In the genomic region with DNA sequence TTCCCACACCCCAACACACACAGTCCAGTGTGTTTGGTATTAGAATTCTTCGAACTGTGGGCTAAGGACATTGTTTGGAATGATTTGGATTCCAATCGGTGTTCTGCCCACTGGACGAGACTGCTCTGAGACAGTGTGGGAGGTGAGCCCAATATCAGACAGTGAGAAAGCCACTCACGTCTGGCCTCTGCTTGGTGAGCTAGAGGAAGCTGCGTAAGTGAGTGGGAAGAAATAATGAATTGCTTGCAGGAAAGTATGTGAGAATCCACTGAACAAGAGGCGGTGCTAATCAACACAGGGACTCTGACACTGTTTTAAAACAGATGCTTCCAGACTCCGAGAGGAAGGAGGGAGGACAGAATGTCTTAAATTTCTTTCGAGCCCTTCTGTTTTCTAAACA, we compare ENCODE assay signal across 10 cellular contexts.
A peak's percentile ranks its signal among the peaks of the same experiment; 100 is the strongest.
DNase-seq lines count a peak whose midpoint lies in the region; TF ChIP-seq lines count a peak whose summit lies in the region.
"Had no signal": no experiment of that assay in that cellular context is flagged by ENCODE, and none has a peak within 500 bp of the region (broad histone marks: within the 10 kb centered on the region; RNA-seq: fewer than 3 reads in every experiment).

No MANE protein-coding gene starts in this region.

- H3K27ac ChIP-seq in GM23248 (peak overlapping the region; percentile 47), smooth muscle cell (ENCODE audit: low read depth) (peak overlapping the region; percentile 94)
- H3K27ac ChIP-seq: right lobe of liver had no signal

- H3K4me1 Mint-ChIP-seq in activated T-cell treated with anti-CD3 and anti-CD28 coated beads, Interleukin-2, amount 50 U/mL, for 24 hours (ENCODE audit: low read depth) = no peaks in the 10 kb centered on the region

- no peaks in the 10 kb centered on the region for H3K9me2 ChIP-seq in GM23248 (ENCODE audit: insufficient read depth)

- DNase-seq in GM23248 (peak; percentile 75), cardiac fibroblast (ENCODE audit: low read depth in 2 of 2) (peak; percentile 65 to 90), islet precursor cell (peak; percentile 82), smooth muscle cell (lab: John Stamatoyannopoulos, UW; ENCODE audit: unreplicated experiment) (no peak), DMS79 (lab: John Stamatoyannopoulos, UW) (no peak), NCI-H524 (lab: John Stamatoyannopoulos, UW) (no peak), MV-4-11 (lab: John Stamatoyannopoulos, UW) (no peak)
- no peak for DNase-seq in activated T-cell treated with anti-CD3 and anti-CD28 coated beads, Interleukin-2, amount 50 U/mL, for 24 hours
- DNase-seq: right lobe of liver had no signal

- no peaks in the 10 kb centered on the region for H3K27me3 ChIP-seq in GM23248 (replicated peaks; ENCODE audit: insufficient read depth)
- H3K27me3 ChIP-seq in smooth muscle cell (ENCODE audit: low read depth) = no peaks in the 10 kb centered on the region
- H3K27me3 ChIP-seq: right lobe of liver, uterus had no signal

- no peaks in the 10 kb centered on the region for H3K36me3 ChIP-seq in GM23248 (ENCODE audit: low read depth)
- no peaks in the 10 kb centered on the region for H3K36me3 ChIP-seq in smooth muscle cell (ENCODE audit: low read depth)
- H3K36me3 ChIP-seq: right lobe of liver, uterus had no signal

- H3K9me3 ChIP-seq in GM23248 (ENCODE audit: low read depth) (no peaks in the 10 kb centered on the region), smooth muscle cell (replicated peaks; ENCODE audit: low read depth) (no peaks in the 10 kb centered on the region)
- H3K9me3 ChIP-seq: right lobe of liver, uterus had no signal

- H3K4me3 ChIP-seq in GM23248 (peak overlapping the region; percentile 28), cardiac fibroblast (replicated peaks in 1 of 2; ENCODE audit: low read depth in 2 of 2, low read length in 2 of 2) (no peak overlapping the region), smooth muscle cell (peak overlapping the region; percentile 4)
- H3K4me3 ChIP-seq: right lobe of liver, uterus had no signal

- H3K27ac Mint-ChIP-seq in activated T-cell treated with anti-CD3 and anti-CD28 coated beads, Interleukin-2, amount 50 U/mL, for 24 hours = no peak overlapping the region

- H3K4me1 ChIP-seq in GM23248 (ENCODE audit: insufficient read depth) = peaks cover 31% of the 10 kb centered on the region
- H3K4me1 ChIP-seq in smooth muscle cell (ENCODE audit: low read depth) = peaks cover 23% of the 10 kb centered on the region
- H3K4me1 ChIP-seq: right lobe of liver, uterus had no signal

- H3K79me2 ChIP-seq in GM23248 (ENCODE audit: insufficient read depth) = no peaks in the 10 kb centered on the region
- no peaks in the 10 kb centered on the region for H3K79me2 ChIP-seq in smooth muscle cell (ENCODE audit: low read depth)

- H3K4me3 Mint-ChIP-seq in activated T-cell treated with anti-CD3 and anti-CD28 coated beads, Interleukin-2, amount 50 U/mL, for 24 hours = no peak overlapping the region

- H3K9ac ChIP-seq in GM23248 (peak overlapping the region; percentile 20), smooth muscle cell (ENCODE audit: low read depth) (peak overlapping the region; percentile 76)

- no peaks in the 10 kb centered on the region for H3K36me3 Mint-ChIP-seq in activated T-cell treated with anti-CD3 and anti-CD28 coated beads, Interleukin-2, amount 50 U/mL, for 24 hours (ENCODE audit: low read depth)

- peak overlapping the region; percentile 47 for H3K4me2 ChIP-seq in GM23248 (ENCODE audit: unreplicated experiment)
- peak overlapping the region; percentile 83 for H3K4me2 ChIP-seq in smooth muscle cell

- H3K27me3 Mint-ChIP-seq in activated T-cell treated with anti-CD3 and anti-CD28 coated beads, Interleukin-2, amount 50 U/mL, for 24 hours = no peaks in the 10 kb centered on the region

- H3F3A ChIP-seq in GM23248 (ENCODE audit: insufficient read depth) (peaks cover 23% of the 10 kb centered on the region), smooth muscle cell (ENCODE audit: low read depth) (peaks cover 12% of the 10 kb centered on the region)

- TF ChIP-seq CTCF in cardiac fibroblast (IDR thresholded peaks at IDR 0.05; ENCODE audit: low read depth, low read length) (no peak), smooth muscle cell (IDR thresholded peaks at IDR 0.05; ENCODE audit: borderline replicate concordance, insufficient read depth, poor library complexity, severe bottlenecking) (no peak)

- 4% methylated on average over 8 of the region's 8 CpGs for WGBS in GM23248 (ENCODE audit: low coverage in 1 of 2, low lambda C conversion rate in 2 of 2, missing lambda C conversion rate in 2 of 2), 2 experiments
- WGBS in smooth muscle cell (ENCODE audit: low lambda C conversion rate) = 12% methylated on average over 8 of the region's 8 CpGs

- H2AFZ ChIP-seq in GM23248 = peak overlapping the region; percentile 67
- peak overlapping the region; percentile 75 for H2AFZ ChIP-seq in smooth muscle cell (ENCODE audit: low read depth)

- in situ Hi-C loops in GM23248 (cut with MboI) = no loop called here

- peaks cover 9% of the 10 kb centered on the region for H3K9me3 Mint-ChIP-seq in activated T-cell treated with anti-CD3 and anti-CD28 coated beads, Interleukin-2, amount 50 U/mL, for 24 hours

- H4K20me1 ChIP-seq in GM23248 (ENCODE audit: insufficient read depth) = no peaks in the 10 kb centered on the region
- no peaks in the 10 kb centered on the region for H4K20me1 ChIP-seq in smooth muscle cell (ENCODE audit: low read depth)

Comparison
In these comparisons a context has a peak if more than half of its experiments do, and no peak if none do; other contexts are left out.
1. DNase-seq: peak in GM23248 (single experiment), cardiac fibroblast (2 of 2) and islet precursor cell (single experiment); none in smooth muscle cell (single experiment), DMS79 (single experiment), NCI-H524 (0 of 2), MV-4-11 (single experiment) and activated T-cell treated with anti-CD3 and anti-CD28 coated beads, Interleukin-2, amount 50 U/mL, for 24 hours (single experiment).
2. H3K4me3 ChIP-seq: peak in GM23248 (single experiment) and smooth muscle cell (single experiment); none in cardiac fibroblast (0 of 2).